In genomic region chr6:122381494-122382083, GRCh38 we compare ENCODE assay signal across 9 cellular contexts. TPM values are rescaled to one million over a fixed set of nuclear protein-coding genes. Genes with fewer than 3 reads are reported as not detected.
DNase-seq lines count a peak whose midpoint lies in the region; ATAC-seq, FAIRE-seq and TF ChIP-seq lines count a peak whose summit lies in the region.
"Had no signal": no experiment of that assay in that cellular context is flagged by ENCODE, and none has a peak within 500 bp of the region (broad histone marks: within the 10 kb centered on the region; RNA-seq: fewer than 3 reads in every experiment).

No MANE protein-coding gene starts in this region.

- TF ChIP-seq EP300 in GM12878 (IDR thresholded peaks at IDR 0.05; ENCODE audit: borderline replicate concordance in 1 of 2, control insufficient read depth in 1 of 2, low read depth in 2 of 2, low read length in 2 of 2) = no peak

- H3K4me3 ChIP-seq in GM12878 = no peak overlapping the region
- H3K4me3 ChIP-seq: skin epidermis had no signal

- RAD21 ChIA-PET in GM12878 (lab: Charles Lee; ENCODE audit: unreplicated experiment) = interaction anchor here (3.2 kb wide), 1 partner anchor 149 kb away, joined by 28 read pairs; no protein-coding TSS in a partner anchor

- TF ChIP-seq POLR2A in GM12878 (IDR thresholded peaks at IDR 0.05; ENCODE audit: low read depth, low read length) = no peak

- in situ Hi-C loops in GM12878 (cut with MboI) = loop anchor here (5.0 kb wide), 1 partner anchor 151 kb away; no protein-coding TSS in a partner anchor

- H3K9me3 ChIP-seq in GM12878 (replicated peaks; ENCODE audit: control insufficient read depth, insufficient read depth, low read length) = no peaks in the 10 kb centered on the region

- no peak overlapping the region for H2AFZ ChIP-seq in GM12878 (ENCODE audit: control insufficient read depth, low read depth, low read length)

- H3K4me1 ChIP-seq in GM12878 (ENCODE audit: control insufficient read depth, insufficient read depth, low read length) = no peaks in the 10 kb centered on the region

- TF ChIP-seq RAD21 in GM12878 (IDR thresholded peaks at IDR 0.05; ENCODE audit: insufficient read depth, low read depth, low read length) = peak; percentile 83

- no peaks in the 10 kb centered on the region for H3K79me2 ChIP-seq in GM12878 (ENCODE audit: control insufficient read depth, insufficient read depth, low read length)

- ATAC-seq in HG02678 (IDR thresholded peaks at IDR 0.05; ENCODE audit: unreplicated experiment) (peak; percentile 100), GM12878 (peak; percentile 95)

- no peaks in the 10 kb centered on the region for H4K20me1 ChIP-seq in GM12878 (ENCODE audit: control insufficient read depth, insufficient read depth)

- no peaks in the 10 kb centered on the region for H3K36me3 ChIP-seq in GM12878 (ENCODE audit: control insufficient read depth in 2 of 2, insufficient read depth in 2 of 2, low read length in 1 of 2)

- no peak overlapping the region for H3K9ac ChIP-seq in GM12878 (ENCODE audit: control insufficient read depth, insufficient read depth, low read length)

- peak; percentile 74 to 82 (median 80) for TF ChIP-seq CTCF in GM12878 (IDR thresholded peaks at IDR 0.05 in 2 of 3, conservative IDR thresholded peaks at IDR 0.05 in 1 of 3; ENCODE audit: control insufficient read depth in 2 of 3, extremely low read depth in 1 of 3, insufficient read depth in 1 of 3, low read depth in 3 of 3, low read length in 3 of 3)

- SMC1A ChIA-PET in GM12878 (lab: Charles Lee; ENCODE audit: uncharacterized antibody, unreplicated experiment) = interaction anchor here (0.6 to 5.0 kb wide), 5 partner anchors 15 to 234 kb away, joined by 3 to 60 read pairs (median 3); no protein-coding TSS in a partner anchor

- WGBS in GM12878 (ENCODE audit: insufficient coverage, insufficient replicate concordance, low lambda C conversion rate, missing lambda C conversion rate) = 2% methylated on average over 6 of the region's 6 CpGs

- H3K27ac ChIP-seq in GM12878 (ENCODE audit: control insufficient read depth, insufficient read depth) = no peak overlapping the region
- H3K27ac ChIP-seq: skin epidermis had no signal

- peak; percentile 20 for DNase-seq in NCI-H510A treated with DMSO at 0.1 percent for 48 hours (lab: John Stamatoyannopoulos, UW)
- DNase-seq in NCI-H510A (lab: John Stamatoyannopoulos, UW) = no peak
- peak; percentile 47 for DNase-seq in NCI-H1092 treated with DMSO at 0.1 percent for 48 hours (lab: John Stamatoyannopoulos, UW)
- peak in 4 of 5 experiments; percentile 33 to 73 (median 38) for DNase-seq in T-helper 2 cell
- DNase-seq in GM12878 (ENCODE audit: low read depth, low spot score) = peak; percentile 7
- DNase-seq in iPS-NIHi11 (ENCODE audit: low spot score) = peak; percentile 76
- peak in 2 of 3 donors; percentile 32 to 47 for DNase-seq in stimulated activated CD4-positive, alpha-beta T cell treated with anti-CD3 and anti-CD28 coated beads, Interleukin-12 subunit alpha, Interleukin-12 subunit beta, amount 100 ng/mL, for 48 hours (ENCODE audit: low read depth in 2 of 3, low spot score in 1 of 3)

- no TSS peak for BruUV-seq in GM12878 (replicated peaks; lab: Mats Ljungman, UMichigan)

- H3K27me3 ChIP-seq in GM12878 (replicated peaks in 1 of 2; ENCODE audit: control insufficient read depth in 2 of 2, insufficient read depth in 2 of 2, low read length in 1 of 2) = no peaks in the 10 kb centered on the region; a peak in 1 of 4 replicates

- intact Hi-C loops in GM12878 (cut with micrococcal nuclease; ENCODE audit: unreplicated experiment) = loop anchor here (1.0 to 2.0 kb wide), 2 partner anchors 89 to 149 kb away; partner anchors contain the start of gene SERINC1

- CTCF ChIA-PET in GM12878 (lab: Yijun Ruan, JAX) = interaction anchor here (0.9 to 4.8 kb wide), 12 partner anchors 11 to 1655 kb away, joined by 3 to 83 read pairs (median 4); partner anchors contain the start of gene HSF2

- H3K4me2 ChIP-seq in GM12878 (ENCODE audit: control insufficient read depth, insufficient read depth) = no peak overlapping the region

- peak; percentile 90 for FAIRE-seq in GM12878 (lab: Jason Lieb, UNC)

- POLR2A ChIA-PET in GM12878 (lab: Charles Lee) = no interaction called here

TF ChIP-seq in GM12878, 131 proteins besides CTCF, POLR2A, EP300 and RAD21:
- TF ChIP-seq WRNIP1 (IDR thresholded peaks at IDR 0.05; ENCODE audit: borderline replicate concordance, low read depth, low read length) = no peak
- TF ChIP-seq RELB (IDR thresholded peaks at IDR 0.05; ENCODE audit: low read depth) = no peak
- peak; percentile 74 for TF ChIP-seq BMI1 (IDR thresholded peaks at IDR 0.05; ENCODE audit: borderline replicate concordance)
- TF ChIP-seq SMC3 (IDR thresholded peaks at IDR 0.05; ENCODE audit: borderline replicate concordance, low read length) = peak; percentile 81; the same call in 1 of the 2 replicates
- TF ChIP-seq YY1 (IDR thresholded peaks at IDR 0.05; ENCODE audit: low read depth, low read length) = peak; percentile 79
- no peak for TF ChIP-seq PAX5 (IDR thresholded peaks at IDR 0.05; ENCODE audit: borderline replicate concordance, low read depth, low read length)
- no peak for TF ChIP-seq BHLHE40 (IDR thresholded peaks at IDR 0.05; ENCODE audit: borderline replicate concordance in 1 of 2, low read depth in 2 of 2, low read length in 1 of 2)
- no peak for TF ChIP-seq HDAC6 (IDR thresholded peaks at IDR 0.05; ENCODE audit: unreplicated experiment)
- 0 out of 2 replicates have a peak, but pooled peaks have one; percentile 17 for TF ChIP-seq MEF2A (IDR thresholded peaks at IDR 0.05; ENCODE audit: insufficient read depth, low read depth, low read length)
- TF ChIP-seq PML (IDR thresholded peaks at IDR 0.05; ENCODE audit: low read length) = no peak
- no peak for TF ChIP-seq EGR1 (IDR thresholded peaks at IDR 0.05; ENCODE audit: borderline replicate concordance in 1 of 2, low read depth in 2 of 2, low read length in 2 of 2)
- no peak for TF ChIP-seq ZBED1 (IDR thresholded peaks at IDR 0.05; ENCODE audit: borderline replicate concordance)
TF ChIP-seq in GM12878: peak in this region for 4.

RNA-seq across cellular contexts. Expression of gene HSF2, which starts 17.9 kb away (rescaled TPM):
- 14.5 and 16.3 TPM in 2 replicates for total RNA-seq in GM12878 (2013; cell fraction: nucleolus; rRNA removed)
- total RNA-seq in GM12878 (2014; rRNA removed) = 21.0 and 21.7 TPM in 2 replicates
- 15.4 and 16.8 TPM in 2 replicates for total RNA-seq in GM12878 (2014; rRNA removed; fragmentation: Illumina TruSeq; extraction: Trizol)
- total RNA-seq in GM12878 (2021) = 9.5 and 10.1 TPM in 2 replicates
- 7.0 TPM for polyA plus RNA-seq in GM12878 (2011; ENCODE audit: low read depth)
- 38.3 and 46.6 TPM in 2 replicates for polyA plus RNA-seq in GM12878 (2011; rRNA removed)
- polyA plus RNA-seq in GM12878 (2011; cell fraction: cytosol; rRNA removed) = 15.8 and 17.1 TPM in 2 replicates
- 23.4 and 26.1 TPM in 2 replicates for polyA plus RNA-seq in GM12878 (2011; cell fraction: nucleus; rRNA removed)
- polyA plus RNA-seq in GM12878 (2012) = 6.7 and 9.6 TPM in 2 replicates
- 16.8 and 28.1 TPM in 2 replicates for polyA plus RNA-seq in GM12878 (2014; fragmentation: Illumina TruSeq; extraction: Trizol)
- 10 to 100 TPM; 16.2 to 18.4 TPM for polyA plus RNA-seq in GM12878 (2014; fragmentation: Nextera tagmentation; extraction: Ambion mirVana)
- 15.3 and 16.5 TPM in 2 replicates for polyA plus RNA-seq in GM12878 (2014; rRNA removed)
- polyA plus RNA-seq in GM12878 (2016; fragmentation: Nextera tagmentation; extraction: Ambion mirVana) = 10 to 100 TPM; 16.4 to 17.3 TPM
- polyA minus RNA-seq in GM12878 (2011; rRNA and poly(A)+ RNA removed) = 29.3 and 37.2 TPM in 2 replicates
- 6.1 and 10.5 TPM in 2 replicates for polyA minus RNA-seq in GM12878 (2011; cell fraction: cytosol; rRNA and poly(A)+ RNA removed)
- 10.5 and 12.0 TPM in 2 replicates for polyA minus RNA-seq in GM12878 (2011; cell fraction: nucleus; rRNA and poly(A)+ RNA removed)
